ENCODE assay signal across 33 cellular contexts in genomic region chr10:120475844-120476791, GRCh38. TPM values are rescaled to one million over a fixed set of nuclear protein-coding genes. Genes with fewer than 3 reads are reported as not detected.
DNase-seq lines count a peak whose midpoint lies in the region; ATAC-seq and TF ChIP-seq lines count a peak whose summit lies in the region.
"Had no signal": no experiment of that assay in that cellular context is flagged by ENCODE, and none has a peak within 500 bp of the region (broad histone marks: within the 10 kb centered on the region; RNA-seq: fewer than 3 reads in every experiment).

No MANE protein-coding gene starts in this region.

- TF ChIP-seq EP300 in SK-N-SH (IDR thresholded peaks at IDR 0.05; ENCODE audit: borderline replicate concordance in 1 of 2, low read depth in 1 of 2, low read length in 1 of 2): no peak

- H3K4me3 ChIP-seq in SK-N-SH (ENCODE audit: low read depth in 2 of 2, low read length in 1 of 2): no peak overlapping the region
- H3K4me3 ChIP-seq: gastroesophageal sphincter, HAP-1, lung, spleen, thoracic aorta had no signal

- H3K4me3 Mint-ChIP-seq in type B pancreatic cell: no peak overlapping the region
- H3K4me3 Mint-ChIP-seq: activated naive CD4-positive, alpha-beta T cell treated with anti-CD3 and anti-CD28 coated beads for 36 hours; central memory CD8-positive, alpha-beta T cell; dendritic cell treated with granulocyte-macrophage colony-stimulating factor and Interleukin-4, amounts not matched to agents 40 ng/mL and 50 ng/mL, for 4 days; neural crest cell; stimulated activated naive CD8-positive, alpha-beta T cell treated with anti-CD3 and anti-CD28 coated beads, Interleukin-15, amount 100 ng/mL, for 72 hours had no signal

- H4K20me1 ChIP-seq in SK-N-SH (ENCODE audit: insufficient read depth): 0 out of 2 replicates have a peak, but pooled peaks cover 8% of the 10 kb centered on the region

- POLR2A ChIA-PET in SK-N-SH (lab: Yijun Ruan, JAX): no interaction called here

- H3F3A ChIP-seq in SK-N-SH (replicated peaks; ENCODE audit: insufficient read depth): peaks cover 49% of the 10 kb centered on the region

- H2AFZ ChIP-seq in SK-N-SH (ENCODE audit: low read depth): no peak overlapping the region
- H2AFZ ChIP-seq: parathyroid adenoma had no signal

- no peak overlapping the region for H3K27ac Mint-ChIP-seq in type B pancreatic cell
- H3K27ac Mint-ChIP-seq: activated naive CD4-positive, alpha-beta T cell treated with anti-CD3 and anti-CD28 coated beads for 36 hours; dendritic cell treated with granulocyte-macrophage colony-stimulating factor and Interleukin-4, amounts not matched to agents 40 ng/mL and 50 ng/mL, for 4 days; stimulated activated naive CD8-positive, alpha-beta T cell treated with anti-CD3 and anti-CD28 coated beads, Interleukin-15, amount 100 ng/mL, for 72 hours had no signal

- H3K4me1 Mint-ChIP-seq in type B pancreatic cell (ENCODE audit: unreplicated experiment): peaks cover 19% of the 10 kb centered on the region
- H3K4me1 Mint-ChIP-seq: central memory CD8-positive, alpha-beta T cell; neural crest cell; stimulated activated naive CD8-positive, alpha-beta T cell treated with anti-CD3 and anti-CD28 coated beads, Interleukin-15, amount 100 ng/mL, for 72 hours had no signal

- H3K36me3 ChIP-seq in SK-N-SH (replicated peaks in 1 of 2; ENCODE audit: control insufficient read depth in 1 of 2, insufficient read depth in 2 of 2, low read length in 1 of 2): peaks cover 0 to 20% of the 10 kb centered on the region in 2 experiments
- H3K36me3 ChIP-seq: gastroesophageal sphincter, HAP-1, spleen, thoracic aorta had no signal

- peak overlapping the region; percentile 72 for H3K4me2 ChIP-seq in SK-N-SH

- 80% methylated on average over 10 of the region's 10 CpGs for WGBS in SK-N-SH (ENCODE audit: low lambda C conversion rate)

- H3K27me3 Mint-ChIP-seq in type B pancreatic cell: peaks cover 6% of the 10 kb centered on the region
- H3K27me3 Mint-ChIP-seq: dendritic cell treated with granulocyte-macrophage colony-stimulating factor and Interleukin-4, amounts not matched to agents 40 ng/mL and 50 ng/mL, for 4 days; stimulated activated naive CD8-positive, alpha-beta T cell treated with anti-CD3 and anti-CD28 coated beads, Interleukin-15, amount 100 ng/mL, for 72 hours had no signal

- TF ChIP-seq CTCF in SK-N-SH (IDR thresholded peaks at IDR 0.05) (no peak), type B pancreatic cell (conservative IDR thresholded peaks at IDR 0.05) (no peak)

- H3K9me2 ChIP-seq in SK-N-SH: no peaks in the 10 kb centered on the region

- peak overlapping the region; percentile 66; the same call in 1 of the 2 replicates for H3K9ac ChIP-seq in SK-N-SH
- H3K9ac ChIP-seq: parathyroid adenoma had no signal

- DNase-seq in NOMO-1 treated with DMSO at 0.1 percent for 48 hours (lab: John Stamatoyannopoulos, UW; ENCODE audit: unreplicated experiment) (peak; percentile 14), NOMO-1 treated with dmso at 0.1 percent for 144 hours (lab: John Stamatoyannopoulos, UW; ENCODE audit: unreplicated experiment) (no peak), SK-N-SH (no peak), left lobe of liver (ENCODE audit: low spot score) (peak; percentile 19), type B pancreatic cell (ENCODE audit: extremely low spot score, unreplicated experiment) (peak; percentile 61), HuH-7.5 (ENCODE audit: low spot score) (no peak), NCI-H345 treated with DMSO at 0.1 percent for 48 hours (lab: John Stamatoyannopoulos, UW; ENCODE audit: unreplicated experiment) (no peak)
- DNase-seq: activated CD4-positive, alpha-beta T cell treated with anti-CD3 and anti-CD28 coated beads, Interleukin-2, amount 50 U/mL, for 4 hours; activated CD8-positive, alpha-beta memory T cell treated with anti-CD3 and anti-CD28 coated beads, Interleukin-2, amount 50 U/mL, for 48 hours; activated naive CD4-positive, alpha-beta T cell treated with anti-CD3 and anti-CD28 coated beads for 36 hours; Caco-2; Kasumi-1; NCI-H510A; RPMI8226; spleen; stimulated activated CD4-positive, alpha-beta T cell treated with anti-CD3 and anti-CD28 coated beads, Interleukin-2, amount 100 ng/mL, for 24 hours; stimulated activated naive CD8-positive, alpha-beta T cell treated with anti-CD3 and anti-CD28 coated beads, Interleukin-15, amount 100 ng/mL, for 72 hours had no signal

- H3K27me3 ChIP-seq in SK-N-SH (ENCODE audit: insufficient read depth): no peaks in the 10 kb centered on the region

- peaks cover 98% of the 10 kb centered on the region for H3K79me2 ChIP-seq in SK-N-SH (ENCODE audit: insufficient read depth)
- H3K79me2 ChIP-seq: parathyroid adenoma had no signal

- TF ChIP-seq RAD21 in SK-N-SH (IDR thresholded peaks at IDR 0.05; ENCODE audit: low read length): no peak

- CTCF ChIA-PET in SK-N-SH (lab: Yijun Ruan, JAX): interaction anchor here (0.6 to 1.7 kb wide), 3 partner anchors 49 to 171 kb away, joined by 3 to 5 read pairs (median 3); no protein-coding TSS in a partner anchor

- H3K9me3 Mint-ChIP-seq in type B pancreatic cell: peaks cover 9% of the 10 kb centered on the region

- H3K27ac ChIP-seq in SK-N-SH (ENCODE audit: low read depth in 2 of 2, low read length in 1 of 2): peak overlapping the region; percentile 44 to 96; a peak in 3 of 4 replicates
- H3K27ac ChIP-seq: 22Rv1, C4-2B, gastroesophageal sphincter, HL-60, parathyroid adenoma, spleen, thoracic aorta had no signal

- H3K36me3 Mint-ChIP-seq in type B pancreatic cell: no peaks in the 10 kb centered on the region

- H3K9me3 ChIP-seq in SK-N-SH: peaks cover 9% of the 10 kb centered on the region
- H3K9me3 ChIP-seq: Caco-2, HAP-1 had no signal

- ATAC-seq in left lobe of liver: no peak
- ATAC-seq in GM21576 (IDR thresholded peaks at IDR 0.05; ENCODE audit: unreplicated experiment): no peak
- ATAC-seq: gastroesophageal sphincter; stimulated activated naive CD8-positive, alpha-beta T cell treated with anti-CD3 and anti-CD28 coated beads, Interleukin-15, amount 100 ng/mL, for 72 hours had no signal

- peaks cover 26 to 29% of the 10 kb centered on the region in 2 experiments for H3K4me1 ChIP-seq in SK-N-SH (ENCODE audit: control insufficient read depth in 1 of 2, insufficient read depth in 2 of 2, low read depth in 1 of 2, low read length in 1 of 2)
- H3K4me1 ChIP-seq: Caco-2, gastroesophageal sphincter, HAP-1, parathyroid adenoma, spleen had no signal

TF ChIP-seq in SK-N-SH, 30 proteins besides CTCF, POLR2A, EP300 and RAD21:
- TF ChIP-seq MEF2A (IDR thresholded peaks at IDR 0.05; ENCODE audit: borderline replicate concordance, low read depth): no peak

RNA-seq across cellular contexts. Expression of gene PLPP4, which starts 19.1 kb away (rescaled TPM):
- polyA plus RNA-seq in SK-N-SH (2012; rRNA removed): 27.9 and 30.3 TPM in 2 replicates
- polyA plus RNA-seq in SK-N-SH (2012; cell fraction: cytosol; rRNA removed): 20.8 and 24.0 TPM in 2 replicates
- 30.8 and 38.2 TPM in 2 replicates for polyA plus RNA-seq in SK-N-SH (2012; cell fraction: nucleus; rRNA removed)
- total RNA-seq in left lobe of liver: 0.48 TPM
- total RNA-seq in type B pancreatic cell (ENCODE audit: low replicate concordance): 1.3 and 4.4 TPM in 2 replicates
- total RNA-seq: activated naive CD4-positive, alpha-beta T cell treated with anti-CD3 and anti-CD28 coated beads for 36 hours; G401; neural crest cell; OCI-LY7; spleen; T-helper 1 cell treated with Interleukin-12 subunit alpha and Interleukin-12 subunit beta and Interleukin-4 antibody, amounts not matched to agents 30 ng/mL and 1 ng/mL, for 36 hours; thoracic aorta had no signal
- polyA plus RNA-seq: adipose tissue, spleen had no signal

Comparison
In these comparisons a context has a peak if more than half of its experiments do, and no peak if none do; other contexts are left out.
1. DNase-seq: peak in NOMO-1 treated with DMSO at 0.1 percent for 48 hours (single experiment), left lobe of liver (single experiment) and type B pancreatic cell (single experiment); none in NOMO-1 treated with dmso at 0.1 percent for 144 hours (single experiment), SK-N-SH (single experiment), HuH-7.5 (single experiment) and NCI-H345 treated with DMSO at 0.1 percent for 48 hours (single experiment).